9 cellular contexts compared by ENCODE assay signal in the genomic region with DNA sequence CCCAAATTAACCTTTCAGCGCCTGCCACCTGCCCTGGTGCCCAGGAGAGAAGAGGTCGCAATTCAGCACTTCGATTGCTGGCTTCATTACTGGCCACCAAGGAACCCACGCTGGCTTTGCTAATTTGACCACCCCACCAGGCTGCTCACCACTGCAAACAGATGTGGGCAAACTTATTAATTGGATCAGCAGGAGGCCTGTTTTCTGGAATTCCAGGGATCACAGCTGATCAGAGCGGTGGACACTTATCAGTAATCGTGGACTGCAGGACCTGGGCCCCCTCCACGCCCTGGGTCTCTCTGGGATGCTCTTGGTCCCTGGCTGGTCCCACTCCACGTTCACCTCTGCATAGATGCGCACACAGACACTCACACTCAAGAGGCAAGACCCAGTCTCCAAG. TPM values are rescaled to one million over a fixed set of nuclear protein-coding genes. Genes with fewer than 3 reads are reported as not detected.
"Had no signal": no experiment of that assay in that cellular context is flagged by ENCODE, and none has a peak within 500 bp of the region (broad histone marks: within the 10 kb centered on the region; RNA-seq: fewer than 3 reads in every experiment).

No MANE protein-coding gene starts in this region.

- FAIRE-seq: H54, HepG2 had no signal

- H3K36me3 ChIP-seq: HAP-1 had no signal

- H3K9ac ChIP-seq: GM23248 had no signal

- H3K9me3 ChIP-seq: HAP-1 had no signal

- H3K4me1 ChIP-seq: HAP-1 had no signal

- DNase-seq: GM23248, GOT3, HFFc6, KBM-7 had no signal

- ATAC-seq: HCT116, HepG2 had no signal

- H3K4me3 ChIP-seq: GM23248, HAP-1 had no signal

- H2AFZ ChIP-seq: GM23248 had no signal

- H3K27ac ChIP-seq: GM23248, HL-60 had no signal

RNA-seq across cellular contexts. Expression of a gene that starts 27.8 kb away (rescaled TPM):
- total RNA-seq: HepG2 had no signal
- polyA plus RNA-seq: HepG2 had no signal
